Comparison of ENCODE assay signal across 8 cellular contexts in the genomic region with DNA sequence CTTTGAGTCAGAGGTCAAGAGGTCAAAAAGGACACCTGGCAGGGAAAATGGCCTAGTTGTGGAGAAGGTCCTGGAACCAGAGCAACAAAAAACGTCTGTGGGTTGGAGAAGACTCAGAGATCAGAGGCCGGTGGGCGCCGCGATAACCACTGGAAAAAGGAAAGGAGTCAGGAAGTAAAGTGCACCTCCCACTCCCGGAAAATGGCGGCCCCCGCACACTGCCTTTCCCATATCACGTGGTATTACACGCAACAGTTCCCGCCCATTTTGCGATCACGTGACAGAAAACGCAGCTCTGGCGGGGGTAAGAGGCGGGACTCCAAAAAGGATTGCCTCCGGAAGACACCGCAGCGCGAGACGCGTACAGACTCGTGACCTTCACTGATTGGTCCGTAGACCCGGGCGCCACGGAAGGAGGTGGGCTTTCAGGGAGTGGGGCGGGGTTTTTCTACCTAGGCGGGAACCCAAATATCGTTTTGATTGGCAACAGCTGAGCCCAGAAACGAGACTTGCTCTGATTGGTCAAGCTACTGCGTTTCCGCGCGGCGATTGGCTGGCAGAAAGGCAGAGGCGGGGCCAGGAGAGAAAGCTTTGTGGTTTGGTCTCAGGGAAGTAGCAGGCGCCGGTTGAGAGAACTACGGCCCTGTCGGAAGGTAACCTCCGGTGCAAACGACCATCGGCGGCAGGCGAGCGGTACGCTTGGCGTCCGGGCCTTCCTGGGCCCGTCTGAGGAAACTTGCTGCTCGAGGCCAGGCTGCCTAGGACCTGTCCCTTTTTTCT. TPM values are rescaled to one million over a fixed set of nuclear protein-coding genes. Genes with fewer than 3 reads are reported as not detected.
A peak's percentile ranks its signal among the peaks of the same experiment; 100 is the strongest.
DNase-seq lines count a peak whose midpoint lies in the region; ATAC-seq and TF ChIP-seq lines count a peak whose summit lies in the region.

Gene ACTMAP, minus strand, starts transcription at position 193 of the 780 bp plus-strand sequence. CDS start 674 bp downstream, outside the sequence.

- H3K27me3 Mint-ChIP-seq in CD8-positive, alpha-beta T cell (ENCODE audit: low read depth) = no peaks in the 10 kb centered on the region

- H3K36me3 Mint-ChIP-seq in CD8-positive, alpha-beta T cell = peaks cover 31% of the 10 kb centered on the region

- no peaks in the 10 kb centered on the region for H3K9me3 Mint-ChIP-seq in CD8-positive, alpha-beta T cell

- no peak for TF ChIP-seq CTCF in CD8-positive, alpha-beta T cell (IDR thresholded peaks at IDR 0.05)
- no peak for TF ChIP-seq CTCF in lung (IDR thresholded peaks at IDR 0.05; ENCODE audit: control extremely low read depth, extremely low read depth)

- CTCF ChIA-PET in CD8-positive, alpha-beta T cell (lab: Charles Lee) = interaction anchor here (0.7 to 3.2 kb wide), 8 partner anchors 28 to 87 kb away, joined by 3 to 10 read pairs (median 4); no protein-coding TSS in a partner anchor

- peaks cover 38% of the 10 kb centered on the region for H3K4me1 ChIP-seq in CD8-positive, alpha-beta T cell (ENCODE audit: insufficient read depth, low read length)
- peaks cover 4 to 21% of the 10 kb centered on the region in 2 donors for H3K4me1 ChIP-seq in lung (ENCODE audit: control insufficient read depth in 2 of 2, insufficient read depth in 2 of 2, low read length in 2 of 2)

- peak within 1 kb of the TSS; percentile 87 for H3K4me3 ChIP-seq in CD8-positive, alpha-beta T cell (ENCODE audit: low read depth, low read length)
- H3K4me3 ChIP-seq in lung = peak within 1 kb of the TSS; percentile 91

- H3K4me1 Mint-ChIP-seq in CD8-positive, alpha-beta T cell (ENCODE audit: low read depth) = peaks cover 39% of the 10 kb centered on the region

- H3K27ac ChIP-seq in CD8-positive, alpha-beta T cell (ENCODE audit: low read depth, low read length) = peak within 1 kb of the TSS; percentile 91
- H3K27ac ChIP-seq in lung (ENCODE audit: low read depth in 1 of 2, low read length in 1 of 2) = peak within 1 kb of the TSS; percentile 94 to 97

- intact Hi-C loops in CD8-positive, alpha-beta T cell (cut with DNase I, micrococcal nuclease) = loop anchor here (1.0 to 2.0 kb wide), 15 partner anchors 28 to 1350 kb away; partner anchors contain the start of genes RAB4B (in 2 of the 2), BCKDHA (in 1 of the 2), COQ8B (in 1 of the 2) and EXOSC5 (in 1 of the 2)

- no peaks in the 10 kb centered on the region for H3K36me3 ChIP-seq in CD8-positive, alpha-beta T cell (ENCODE audit: insufficient read depth, low read length)
- H3K36me3 ChIP-seq in lung (ENCODE audit: control insufficient read depth in 2 of 2, insufficient read depth in 2 of 2, low read length in 2 of 2) = peaks cover 0 to under 1% of the 10 kb centered on the region in 2 donors

- peak; percentile 98 to 100 (median 99) for DNase-seq in CD8-positive, alpha-beta T cell
- DNase-seq in HS-27A (ENCODE audit: low read depth) = peak; percentile 100
- peak; percentile 97 for DNase-seq in NK-92 (lab: John Stamatoyannopoulos, UW; ENCODE audit: unreplicated experiment)
- DNase-seq in activated CD8-positive, alpha-beta memory T cell treated with anti-CD3 and anti-CD28 coated beads for 1 hour (ENCODE audit: extremely low read depth in 1 of 2, low read depth in 1 of 2) = peak; percentile 97 to 100
- DNase-seq in effector CD4-positive, alpha-beta T cell = peak; percentile 99
- DNase-seq in lung (ENCODE audit: low spot score) = peak; percentile 100
- DNase-seq in stimulated activated CD4-positive, alpha-beta T cell treated with anti-CD3 and anti-CD28 coated beads, TNF-alpha, amount 100 ng/mL, for 4 hours (ENCODE audit: low read depth in 3 of 3) = peak; percentile 92 to 99 (median 98)

- WGBS in lung, 2 donors = 0% methylated on average over 52 of the region's 52 CpGs

- H3K9me3 ChIP-seq in CD8-positive, alpha-beta T cell (ENCODE audit: low read length) = no peaks in the 10 kb centered on the region
- no peaks in the 10 kb centered on the region for H3K9me3 ChIP-seq in lung (ENCODE audit: control insufficient read depth in 2 of 2, insufficient read depth in 1 of 2, low read length in 1 of 2)

- H3K4me3 Mint-ChIP-seq in CD8-positive, alpha-beta T cell = peak within 1 kb of the TSS; percentile 93

- POLR2A ChIA-PET in CD8-positive, alpha-beta T cell (lab: Charles Lee) = interaction anchor here (0.8 to 4.0 kb wide), 15 partner anchors 14 to 558 kb away, joined by 3 to 45 read pairs (median 5); partner anchors contain the start of genes COQ8B, EGLN2, HNRNPUL1 and ITPKC

- H3K27me3 ChIP-seq in CD8-positive, alpha-beta T cell (ENCODE audit: insufficient read depth, low read length) = no peaks in the 10 kb centered on the region
- no peaks in the 10 kb centered on the region for H3K27me3 ChIP-seq in lung (ENCODE audit: control insufficient read depth, insufficient read depth)

- peak within 1 kb of the TSS; percentile 98 for H3K27ac Mint-ChIP-seq in CD8-positive, alpha-beta T cell

- peak; percentile 87 for ATAC-seq in CD8-positive, alpha-beta T cell
- ATAC-seq in GM19467 (IDR thresholded peaks at IDR 0.05; ENCODE audit: unreplicated experiment) (peak; percentile 78), lung (ENCODE audit: insufficient read depth, low FRiP score) (peak; percentile 93)

RNA-seq across cellular contexts. Expression of gene ACTMAP, which starts in this region (rescaled TPM):
- 1 to 10 TPM; 3.5 to 3.8 TPM for total RNA-seq in CD8-positive, alpha-beta T cell
- total RNA-seq in lung = 10 to 100 TPM in 1 of 2 donors, 1 to 10 TPM in 1; 5.3 to 23.7 TPM
- 10 to 100 TPM in 1 of 2 donors, 1 to 10 TPM in 1; 6.8 to 27.7 TPM for polyA plus RNA-seq in lung

Comparison
In these comparisons a context has a peak if more than half of its experiments do, and no peak if none do; other contexts are left out.
1. Peak in every context shown above with its lines: DNase-seq, ATAC-seq, H3K4me3 ChIP-seq and H3K27ac ChIP-seq.